Comparison of ENCODE assay signal across 8 cellular contexts in the genomic region with DNA sequence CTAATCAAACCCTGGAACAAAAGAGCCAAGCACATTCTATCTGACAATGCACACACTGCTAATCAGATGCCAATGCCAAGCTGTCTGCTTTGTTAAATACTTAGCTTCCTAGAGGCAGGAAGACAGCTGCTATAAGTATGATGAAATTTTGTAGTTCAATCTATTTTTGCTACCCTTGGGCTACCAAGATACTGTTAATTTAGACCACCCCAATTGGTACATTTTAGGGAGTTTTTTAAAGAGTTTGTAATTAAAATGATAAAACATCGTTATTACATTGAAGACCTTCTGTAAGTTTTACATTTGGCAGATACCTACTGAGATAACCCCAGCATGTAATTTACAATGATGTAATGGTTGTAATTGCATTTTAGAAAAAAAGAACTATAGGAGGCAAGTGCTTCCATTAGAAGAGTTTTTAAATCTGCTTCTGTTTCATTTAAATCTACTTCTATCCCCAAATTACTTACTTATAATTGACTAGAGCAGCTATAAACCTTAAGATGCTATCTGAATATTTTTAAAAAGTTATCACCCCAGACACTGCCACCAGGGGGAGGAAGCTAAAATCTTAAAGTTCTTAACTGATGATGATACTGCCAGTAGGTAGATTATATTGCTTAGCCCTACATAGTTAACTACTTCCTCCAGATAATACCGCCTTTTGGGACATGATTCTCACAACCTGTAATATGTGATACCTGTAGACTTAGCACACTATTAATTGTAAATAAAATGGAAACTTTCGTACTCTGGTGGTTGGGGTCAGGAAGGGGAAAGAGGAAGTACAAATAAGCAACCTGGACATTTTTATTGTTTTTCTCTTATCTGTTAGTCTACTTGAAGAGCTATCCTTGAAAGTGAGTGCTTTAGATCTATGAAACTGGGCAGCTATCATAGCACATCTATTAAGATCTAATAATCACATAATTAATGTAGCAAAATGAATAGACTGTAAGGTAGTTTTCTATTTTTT.
DNase-seq lines count a peak whose midpoint lies in the region; ATAC-seq and TF ChIP-seq lines count a peak whose summit lies in the region.

No MANE protein-coding gene starts in this region.

- no peak overlapping the region for H3K23ac ChIP-seq in neuronal stem cell (ENCODE audit: low read depth, low read length, poor library complexity)

- ATAC-seq in HG02763 (IDR thresholded peaks at IDR 0.05; ENCODE audit: unreplicated experiment): no peak

- no peak overlapping the region for H2BK120ac ChIP-seq in neuronal stem cell (ENCODE audit: low read depth, low read length)

- no peaks in the 10 kb centered on the region for H3K4me1 ChIP-seq in CD4-positive, alpha-beta memory T cell (ENCODE audit: insufficient read depth, low read length)
- H3K4me1 ChIP-seq in neuronal stem cell (ENCODE audit: control insufficient read depth in 2 of 2, insufficient read depth in 1 of 2, low read depth in 1 of 2, low read length in 2 of 2): peaks cover 0 to 27% of the 10 kb centered on the region in 2 donors

- H2BK12ac ChIP-seq in neuronal stem cell (ENCODE audit: low read length): no peak overlapping the region

- peak; percentile 26 for TF ChIP-seq CTCF in HFF-Myc (IDR thresholded peaks at IDR 0.05; ENCODE audit: low read depth, low read length, missing control alignments)
- TF ChIP-seq CTCF in RWPE1 (conservative IDR thresholded peaks at IDR 0.05; ENCODE audit: low read depth): 0 out of 2 replicates have a peak, but pooled peaks have one; percentile 15

- no peaks in the 10 kb centered on the region for H3K36me3 ChIP-seq in CD4-positive, alpha-beta memory T cell (ENCODE audit: insufficient read depth, low read length)
- no peaks in the 10 kb centered on the region for H3K36me3 ChIP-seq in neuronal stem cell (replicated peaks in 1 of 2; ENCODE audit: control insufficient read depth in 2 of 2, insufficient read depth in 2 of 2, low read length in 2 of 2)

- peak overlapping the region in 2 of 7 donors; percentile 4 to 20 for H3K27ac Mint-ChIP-seq in CD4-positive, alpha-beta memory T cell

- H4K8ac ChIP-seq in neuronal stem cell (ENCODE audit: low read depth, low read length): no peak overlapping the region

- no peaks in the 10 kb centered on the region for H3K9me3 ChIP-seq in CD4-positive, alpha-beta memory T cell (ENCODE audit: control insufficient read depth in 1 of 2, low read length in 2 of 2)
- H3K9me3 ChIP-seq in neuronal stem cell (replicated peaks in 1 of 2; ENCODE audit: control insufficient read depth in 2 of 2, insufficient read depth in 1 of 2, low read depth in 1 of 2, low read length in 2 of 2): peaks cover 9 to 10% of the 10 kb centered on the region in 2 donors

- H3K79me1 ChIP-seq in neuronal stem cell (ENCODE audit: low read depth, low read length): no peaks in the 10 kb centered on the region

- peak in 4 of 5 donors; percentile 31 to 44 (median 40) for DNase-seq in CD4-positive, alpha-beta memory T cell
- DNase-seq in HFF-Myc (ENCODE audit: extremely low read depth, low read depth) (no peak), RWPE1 (ENCODE audit: low spot score) (peak; percentile 17), dermis blood vessel endothelial cell (peak; percentile 59), neuronal stem cell (ENCODE audit: low spot score) (peak; percentile 9), NCI-H128 (lab: John Stamatoyannopoulos, UW; ENCODE audit: unreplicated experiment) (no peak), NK-92 (lab: John Stamatoyannopoulos, UW; ENCODE audit: unreplicated experiment) (no peak)

- H2AK5ac ChIP-seq in neuronal stem cell (ENCODE audit: low read depth, low read length): no peak overlapping the region

- H3K4me3 ChIP-seq in CD4-positive, alpha-beta memory T cell (ENCODE audit: low read length in 2 of 2): no peak overlapping the region
- no peak overlapping the region for H3K4me3 ChIP-seq in HFF-Myc (replicated peaks; ENCODE audit: low read depth, low read length)
- H3K4me3 ChIP-seq in neuronal stem cell (ENCODE audit: low read length in 2 of 2): no peak overlapping the region

- no peaks in the 10 kb centered on the region for H3K27me3 ChIP-seq in CD4-positive, alpha-beta memory T cell (ENCODE audit: insufficient read depth, low read length)
- H3K27me3 ChIP-seq in neuronal stem cell (ENCODE audit: control insufficient read depth in 3 of 3, insufficient read depth in 3 of 3, low read depth in 1 of 3, low read length in 3 of 3): no peaks in the 10 kb centered on the region

- CTCF ChIA-PET in CD4-positive, alpha-beta memory T cell (lab: Charles Lee; ENCODE audit: partially characterized antibody): interaction anchor here (0.7 to 2.2 kb wide), 15 partner anchors 9 to 816 kb away, joined by 3 to 8 read pairs (median 4); a partner anchor contains a TSS
- CTCF ChIA-PET in RWPE1 (lab: Yijun Ruan, JAX): interaction anchor here (0.6 to 0.7 kb wide), 5 partner anchors 15 to 210 kb away, joined by 3 to 5 read pairs (median 4); no protein-coding TSS in a partner anchor

- H3K36me3 Mint-ChIP-seq in CD4-positive, alpha-beta memory T cell: peaks cover 0 to 27% of the 10 kb centered on the region in 2 donors

- POLR2A ChIA-PET in CD4-positive, alpha-beta memory T cell (lab: Charles Lee; ENCODE audit: partially characterized antibody): interaction anchor here (1.2 kb wide), 1 partner anchor 405 kb away, joined by 3 read pairs; no protein-coding TSS in a partner anchor
- POLR2A ChIA-PET in RWPE1 (lab: Yijun Ruan, JAX; ENCODE audit: low non-redundant PET): no interaction called here

- H3K9ac ChIP-seq in neuronal stem cell (ENCODE audit: low read depth, low read length, poor library complexity): no peak overlapping the region

- H2BK5ac ChIP-seq in neuronal stem cell (ENCODE audit: low read length): no peak overlapping the region

- no peak overlapping the region for H2BK15ac ChIP-seq in neuronal stem cell (ENCODE audit: low read length)

- no peak overlapping the region for H4K91ac ChIP-seq in neuronal stem cell (ENCODE audit: low read depth, low read length, poor library complexity)

- H3K14ac ChIP-seq in neuronal stem cell (ENCODE audit: low read length): no peak overlapping the region

- H3K4me2 ChIP-seq in neuronal stem cell (ENCODE audit: insufficient read depth, low read length, poor library complexity, severe bottlenecking): no peak overlapping the region

- H3K27ac ChIP-seq in CD4-positive, alpha-beta memory T cell (ENCODE audit: low read depth, low read length): no peak overlapping the region
- H3K27ac ChIP-seq in RWPE1 (no peak overlapping the region), neuronal stem cell (replicated peaks; ENCODE audit: low read length) (peak overlapping the region; percentile 2)

- H3K18ac ChIP-seq in neuronal stem cell (ENCODE audit: low read length): no peak overlapping the region

- peak overlapping the region; percentile 41 for H2AFZ ChIP-seq in neuronal stem cell (ENCODE audit: low read length)

- intact Hi-C loops in CD4-positive, alpha-beta memory T cell (cut with micrococcal nuclease): loop anchor here (1.0 to 10.0 kb wide), 3 partner anchors 405 to 818 kb away; a partner anchor contains a TSS

- H3K9me3 Mint-ChIP-seq in CD4-positive, alpha-beta memory T cell: peaks cover 0 to 3% (median 0%) of the 10 kb centered on the region in 8 donors

- WGBS in neuronal stem cell (ENCODE audit: extremely low coverage in 2 of 2, insufficient read length in 2 of 2, insufficient replicate concordance in 1 of 2), 2 donors: no CpG with 5 or more reads among the region's 3 CpGs

- no peak overlapping the region for H3K4ac ChIP-seq in neuronal stem cell (ENCODE audit: low read length)

- H3K4me3 Mint-ChIP-seq in CD4-positive, alpha-beta memory T cell: no peak overlapping the region

- H3K4me1 Mint-ChIP-seq in CD4-positive, alpha-beta memory T cell: peaks cover 5 to 11% (median 6%) of the 10 kb centered on the region in 4 donors

- H3K27me3 Mint-ChIP-seq in CD4-positive, alpha-beta memory T cell: no peaks in the 10 kb centered on the region

Comparison
In these comparisons a context has a peak if more than half of its experiments do, and no peak if none do; other contexts are left out.
1. DNase-seq: peak in CD4-positive, alpha-beta memory T cell (4 of 5), RWPE1 (single experiment), dermis blood vessel endothelial cell (single experiment) and neuronal stem cell (single experiment); none in HFF-Myc (single experiment), NCI-H128 (single experiment) and NK-92 (single experiment).